Comparison of ENCODE assay signal across 17 cellular contexts in genomic region chr9:2142212-2142611, GRCh38.
"Had no signal": no experiment of that assay in that cellular context is flagged by ENCODE, and none has a peak within 500 bp of the region (broad histone marks: within the 10 kb centered on the region; RNA-seq: fewer than 3 reads in every experiment).

No MANE protein-coding gene starts in this region.

- H3K36me3 ChIP-seq: cardiac muscle cell, gastrocnemius medialis had no signal

- H3K9me3 Mint-ChIP-seq: dendritic cell treated with granulocyte-macrophage colony-stimulating factor and Interleukin-4, amounts not matched to agents 40 ng/mL and 50 ng/mL, for 4 days; stimulated activated naive CD8-positive, alpha-beta T cell treated with anti-CD3 and anti-CD28 coated beads, Interleukin-15, amount 100 ng/mL, for 72 hours had no signal

- H3K27ac ChIP-seq: cardiac muscle cell, gastrocnemius medialis, left lung, suprapubic skin had no signal

- H3K9me3 ChIP-seq: gastrocnemius medialis, heart right ventricle, left lung, suprapubic skin had no signal

- H3K4me3 ChIP-seq: cardiac muscle cell, gastrocnemius medialis, heart right ventricle, left lung, suprapubic skin had no signal

- H3K4me1 ChIP-seq: suprapubic skin had no signal

- H3K4me3 Mint-ChIP-seq: dendritic cell treated with granulocyte-macrophage colony-stimulating factor and Interleukin-4, amounts not matched to agents 40 ng/mL and 50 ng/mL, for 4 days; stimulated activated naive CD8-positive, alpha-beta T cell treated with anti-CD3 and anti-CD28 coated beads, Interleukin-15, amount 100 ng/mL, for 72 hours; T-helper 1 cell treated with Interleukin-12 subunit alpha and Interleukin-12 subunit beta and Interleukin-4 antibody, amounts not matched to agents 30 μg/mL and 1 μg/mL, for 36 hours had no signal

- H3K27me3 Mint-ChIP-seq: dendritic cell treated with granulocyte-macrophage colony-stimulating factor and Interleukin-4, amounts not matched to agents 40 ng/mL and 50 ng/mL, for 4 days; progenitor cell of endocrine pancreas; stimulated activated naive CD8-positive, alpha-beta T cell treated with anti-CD3 and anti-CD28 coated beads, Interleukin-15, amount 100 ng/mL, for 72 hours had no signal

- ATAC-seq: esophagus mucosa; gastrocnemius medialis; heart right ventricle; left lung; stimulated activated naive CD8-positive, alpha-beta T cell treated with anti-CD3 and anti-CD28 coated beads, Interleukin-15, amount 100 ng/mL, for 72 hours had no signal

- H3K27me3 ChIP-seq: cardiac muscle cell, gastrocnemius medialis, heart right ventricle, left lung, suprapubic skin had no signal

- DNase-seq: activated CD4-positive, alpha-beta T cell treated with anti-CD3 and anti-CD28 coated beads, Interleukin-2, amount 50 U/mL, for 48 hours; activated naive CD4-positive, alpha-beta T cell; effector CD8-positive, alpha-beta T cell; gastrocnemius medialis; heart right ventricle; left lung; occipital lobe; stimulated activated CD4-positive, alpha-beta T cell treated with anti-CD3 and anti-CD28 coated beads, Interleukin-12 subunit alpha, Interleukin-12 subunit beta, amount 100 ng/mL, for 4 hours; stimulated activated CD4-positive, alpha-beta T cell treated with anti-CD3 and anti-CD28 coated beads, Interleukin-1b, Interleukin-23, amount 100 ng/mL, for 48 hours; stimulated activated naive CD8-positive, alpha-beta T cell treated with anti-CD3 and anti-CD28 coated beads, Interleukin-15, amount 100 ng/mL, for 72 hours; trophoblast cell had no signal

- H3K27ac Mint-ChIP-seq: dendritic cell treated with granulocyte-macrophage colony-stimulating factor and Interleukin-4, amounts not matched to agents 40 ng/mL and 50 ng/mL, for 4 days; progenitor cell of endocrine pancreas; T-helper 1 cell treated with Interleukin-12 subunit alpha and Interleukin-12 subunit beta and Interleukin-4 antibody, amounts not matched to agents 30 μg/mL and 1 μg/mL, for 36 hours had no signal
